29 cellular contexts compared by ENCODE assay signal in genomic region chr10:19789607-19790006, GRCh38. TPM values are rescaled to one million over a fixed set of nuclear protein-coding genes. Genes with fewer than 3 reads are reported as not detected.
"Had no signal": no experiment of that assay in that cellular context is flagged by ENCODE, and none has a peak within 500 bp of the region (broad histone marks: within the 10 kb centered on the region; RNA-seq: fewer than 3 reads in every experiment).

No MANE protein-coding gene starts in this region.

- H3K27ac ChIP-seq: body of pancreas, WERI-Rb-1 had no signal

- H3K27me3 ChIP-seq: body of pancreas had no signal

- FAIRE-seq: frontal cortex had no signal

- H3K4me1 ChIP-seq: body of pancreas had no signal

- DNase-seq: activated B cell treated with CpG ODN at 0.5 μM for 24 hours; activated CD4-positive, alpha-beta T cell treated with anti-CD3 and anti-CD28 coated beads for 48 hours; activated CD4-positive, alpha-beta T cell treated with anti-CD3 and anti-CD28 coated beads, Interleukin-2, amount 50 U/mL, for 1 hour; activated CD4-positive, alpha-beta T cell treated with anti-CD3 and anti-CD28 coated beads, Interleukin-2, amount 50 U/mL, for 48 hours; activated CD8-positive, alpha-beta memory T cell treated with anti-CD3 and anti-CD28 coated beads for 24 hours; activated CD8-positive, alpha-beta T cell treated with anti-CD3 and anti-CD28 coated beads for 36 hours; activated effector memory CD4-positive, alpha-beta T cell treated with Interleukin-2 at 50 U/mL for 16 hours; activated gamma-delta T cell treated with Interleukin-2 at 50 U/mL for 16 hours; activated naive CD4-positive, alpha-beta T cell treated with anti-CD3 and anti-CD28 coated beads, Interleukin-2, amount 50 U/mL, for 16 hours; activated naive CD4-positive, alpha-beta T cell treated with Interleukin-2 at 50 U/mL for 16 hours; activated T-cell treated with anti-CD3 and anti-CD28 coated beads, Interleukin-2, amount 50 U/mL, for 4 hours; amniotic stem cell; anterior cingulate cortex; body of pancreas; caudate nucleus; cortex of kidney; dermis blood vessel endothelial cell; effector CD4-positive, alpha-beta T cell; effector memory CD8-positive, alpha-beta T cell; erythroblast; foreskin fibroblast; head of caudate nucleus; T-helper 1 cell; T-helper 17 cell; T1000; WERI-Rb-1 had no signal

- H3K4me3 ChIP-seq: body of pancreas had no signal

- ATAC-seq: activated CD4-positive, CD25-positive, alpha-beta regulatory T cell treated with anti-CD3 and anti-CD28 coated beads, Interleukin-2, amount 50 U/mL, for 24 hours; activated CD8-positive, alpha-beta T cell treated with anti-CD3 and anti-CD28 coated beads for 36 hours; activated T-cell treated with anti-CD3 and anti-CD28 coated beads, Interleukin-2, amount 50 U/mL, for 4 hours; activated T-helper 17 cell treated with anti-CD3 and anti-CD28 coated beads, Interleukin-2, amount 50 U/mL, for 72 hours; body of pancreas; effector memory CD8-positive, alpha-beta T cell; T-helper 17 cell had no signal

- H3K9me3 ChIP-seq: body of pancreas had no signal

- H3K36me3 ChIP-seq: WERI-Rb-1 had no signal

RNA-seq across cellular contexts. Expression of gene PLXDC2, which starts 26.6 kb away (rescaled TPM):
- total RNA-seq: activated CD8-positive, alpha-beta T cell treated with anti-CD3 and anti-CD28 coated beads for 36 hours; activated T-helper 17 cell treated with anti-CD3 and anti-CD28 coated beads, Interleukin-2, amount 50 U/mL, for 72 hours had no signal
